Comparison of ENCODE assay signal across 8 cellular contexts in genomic region chr1:160070243-160071163, GRCh38. TPM values are rescaled to one million over a fixed set of nuclear protein-coding genes. Genes with fewer than 3 reads are reported as not detected.
DNase-seq lines count a peak whose midpoint lies in the region; ATAC-seq lines count a peak whose summit lies in the region.

No MANE protein-coding gene starts in this region.

- peak; percentile 75 for DNase-seq in AG08396 (ENCODE audit: low spot score)
- DNase-seq in NCI-H82 (lab: John Stamatoyannopoulos, UW) = peak; percentile 90
- peak; percentile 79 for DNase-seq in activated T-cell treated with anti-CD3 and anti-CD28 coated beads, Interleukin-2, amount 50 U/mL, for 1 hour
- peak; percentile 49 for DNase-seq in mucosa of gallbladder (ENCODE audit: low spot score)
- DNase-seq in stimulated activated CD8-positive, alpha-beta memory T cell treated with anti-CD3 and anti-CD28 coated beads, Interleukin-4, amount 100 ng/mL, for 1 hour (ENCODE audit: low read depth in 2 of 2, low spot score in 1 of 2) = peak; percentile 58
- DNase-seq in cortex of kidney (lab: John Stamatoyannopoulos, UW) = no peak

- ATAC-seq in GM19467 (IDR thresholded peaks at IDR 0.05; ENCODE audit: unreplicated experiment) (peak; percentile 44), esophagus mucosa (peak; percentile 56)

RNA-seq across cellular contexts. Expression of gene KCNJ10, which starts 0.5 kb away (rescaled TPM):
- not detected for total RNA-seq in esophagus mucosa
- not detected for total RNA-seq in mucosa of gallbladder

RNA-seq across cellular contexts. Expression of gene KCNJ9, which starts 10.8 kb away (rescaled TPM):
- not detected for total RNA-seq in esophagus mucosa
- not detected for total RNA-seq in mucosa of gallbladder

RNA-seq across cellular contexts. Expression of gene IGSF8, which starts 27.9 kb away (rescaled TPM):
- total RNA-seq in esophagus mucosa (13.7 TPM), mucosa of gallbladder (81.7 TPM)

RNA-seq across cellular contexts. Expression of gene PIGM, which starts 38.7 kb away (rescaled TPM):
- total RNA-seq in esophagus mucosa (3.3 TPM), mucosa of gallbladder (7.9 TPM)

RNA-seq across cellular contexts. Expression of gene ATP1A2, which starts 45.1 kb away (rescaled TPM):
- total RNA-seq in esophagus mucosa = 0.80 TPM
- total RNA-seq in mucosa of gallbladder = 18.6 TPM
